9 cellular contexts compared by ENCODE assay signal in the genomic region with DNA sequence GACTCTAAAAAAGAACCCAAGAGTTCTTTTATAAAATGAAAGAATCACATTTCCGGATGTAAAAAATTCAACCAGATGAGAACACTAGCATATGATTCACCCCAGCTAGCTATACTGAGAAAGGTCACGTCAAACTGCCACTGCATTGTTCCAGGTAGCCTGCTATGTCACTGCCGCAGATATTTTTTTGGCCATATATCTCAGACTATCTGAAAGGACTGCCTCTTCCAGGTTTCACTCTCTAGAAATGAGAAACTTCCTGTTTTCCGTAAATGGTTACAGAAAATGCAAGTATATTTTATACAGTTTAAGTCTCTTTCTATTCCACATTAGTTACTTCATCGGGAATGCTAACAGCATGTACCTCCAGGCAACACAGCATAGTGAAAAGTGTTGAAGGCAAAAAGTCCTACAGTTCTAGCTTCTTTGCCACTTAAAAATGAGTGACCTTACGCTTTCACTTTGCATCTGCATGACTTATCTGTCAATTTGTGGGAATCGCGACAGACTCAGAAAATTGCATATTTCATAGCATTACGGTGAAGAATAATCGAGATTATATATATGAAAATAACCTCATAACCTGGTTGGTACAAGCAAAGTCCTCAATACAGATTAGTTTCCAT.
A peak's percentile ranks its signal among the peaks of the same experiment; 100 is the strongest.
DNase-seq lines count a peak whose midpoint lies in the region; ATAC-seq, FAIRE-seq and TF ChIP-seq lines count a peak whose summit lies in the region.
"Had no signal": no experiment of that assay in that cellular context is flagged by ENCODE, and none has a peak within 500 bp of the region (broad histone marks: within the 10 kb centered on the region; RNA-seq: fewer than 3 reads in every experiment).

No MANE protein-coding gene starts in this region.

- intact Hi-C loops in GM12878 (cut with micrococcal nuclease; ENCODE audit: unreplicated experiment) (no loop called here), upper lobe of right lung (cut with DNase I) (no loop called here), dorsolateral prefrontal cortex (cut with DNase I) (no loop called here)

- no peaks in the 10 kb centered on the region for H3K36me3 ChIP-seq in Loucy (ENCODE audit: insufficient read depth, low read length)
- no peaks in the 10 kb centered on the region for H3K36me3 ChIP-seq in GM12878 (ENCODE audit: control insufficient read depth in 2 of 2, insufficient read depth in 2 of 2, low read length in 1 of 2)
- H3K36me3 ChIP-seq in upper lobe of right lung: no peaks in the 10 kb centered on the region

- H3F3A ChIP-seq in Loucy (ENCODE audit: low read depth): no peaks in the 10 kb centered on the region

- CTCF ChIA-PET in A549 (lab: Yijun Ruan, JAX) (interaction anchor here (1.1 to 1.2 kb wide), 2 partner anchors 31 to 174 kb away, joined by 3 to 4 read pairs; no protein-coding TSS in a partner anchor), GM12878 (lab: Yijun Ruan, JAX) (no interaction called here)

- TF ChIP-seq EP300 in A549 (IDR thresholded peaks at IDR 0.05) (no peak), GM12878 (IDR thresholded peaks at IDR 0.05; ENCODE audit: borderline replicate concordance in 1 of 2, control insufficient read depth in 1 of 2, low read depth in 2 of 2, low read length in 2 of 2) (no peak)

- RAD21 ChIA-PET in GM12878 (lab: Charles Lee; ENCODE audit: unreplicated experiment): no interaction called here

- H3K4me1 ChIP-seq in A549 (peaks cover 48% of the 10 kb centered on the region), Loucy (ENCODE audit: insufficient read depth, low read length, poor library complexity, severe bottlenecking) (peaks cover 10% of the 10 kb centered on the region), GM12878 (ENCODE audit: control insufficient read depth, insufficient read depth, low read length) (no peaks in the 10 kb centered on the region), upper lobe of right lung (no peaks in the 10 kb centered on the region)

- peaks cover 40% of the 10 kb centered on the region for H4K20me1 ChIP-seq in Loucy (ENCODE audit: insufficient read depth, low read length, poor library complexity, severe bottlenecking)
- no peaks in the 10 kb centered on the region for H4K20me1 ChIP-seq in GM12878 (ENCODE audit: control insufficient read depth, insufficient read depth)

- no peaks in the 10 kb centered on the region for H3K9me2 ChIP-seq in Loucy (replicated peaks; ENCODE audit: low read depth, low read length)

- FAIRE-seq in A549 (lab: Jason Lieb, UNC) (no peak), GM12878 (lab: Jason Lieb, UNC) (peak; percentile 59)

- 72% methylated on average over 10 of the region's 10 CpGs for WGBS in A549 (ENCODE audit: missing lambda C conversion rate)
- WGBS in GM12878 (ENCODE audit: insufficient coverage, insufficient replicate concordance, low lambda C conversion rate, missing lambda C conversion rate): 6% methylated on average over 10 of the region's 10 CpGs

- H3K27me3 ChIP-seq in Loucy (ENCODE audit: insufficient read depth, low read length, poor library complexity, severe bottlenecking): no peaks in the 10 kb centered on the region
- no peaks in the 10 kb centered on the region for H3K27me3 ChIP-seq in GM12878 (replicated peaks in 1 of 2; ENCODE audit: control insufficient read depth in 2 of 2, insufficient read depth in 2 of 2, low read length in 1 of 2)
- no peaks in the 10 kb centered on the region for H3K27me3 ChIP-seq in upper lobe of right lung
- no peaks in the 10 kb centered on the region for H3K27me3 ChIP-seq in dorsolateral prefrontal cortex

- in situ Hi-C loops in GM12878 (cut with MboI): no loop called here
- in situ Hi-C loops in G401 (cut with HindIII; ENCODE audit: low sequenced_read_pairs): no loop called here

- no peak for DNase-seq in A549 (ENCODE audit: low read depth in 1 of 2, low spot score in 1 of 2)
- DNase-seq in GM12878 (ENCODE audit: low read depth, low spot score): no peak
- no peak for DNase-seq in upper lobe of right lung
- no peak for DNase-seq in dorsolateral prefrontal cortex
- no peak for DNase-seq in amygdala (lab: John Stamatoyannopoulos, UW)
- DNase-seq in G401 (ENCODE audit: low spot score): no peak

- ATAC-seq in A549 (peak in 1 of 2 experiments; percentile 62; a peak in 3 of 6 replicates), GM21360 (IDR thresholded peaks at IDR 0.05; ENCODE audit: unreplicated experiment) (peak; percentile 75), GM12878 (peak; percentile 96), upper lobe of right lung (peak; percentile 41)

- POLR2A ChIA-PET in A549 (lab: Yijun Ruan, JAX): no interaction called here
- POLR2A ChIA-PET in GM12878 (lab: Charles Lee): interaction anchor here (0.6 kb wide), 1 partner anchor 1555 kb away, joined by 7 read pairs; no protein-coding TSS in a partner anchor

- H3K27ac ChIP-seq in A549 (no peak overlapping the region), GM12878 (ENCODE audit: control insufficient read depth, insufficient read depth) (no peak overlapping the region), upper lobe of right lung (no peak overlapping the region), dorsolateral prefrontal cortex (peak overlapping the region in 3 of 59 donors; percentile 13 to 39 (median 28))
- H3K27ac ChIP-seq: VCaP had no signal

- H3K4me2 ChIP-seq in A549 (peak overlapping the region; percentile 52), Loucy (ENCODE audit: low read depth, low read length, poor library complexity, severe bottlenecking) (peak overlapping the region; percentile 13), GM12878 (ENCODE audit: control insufficient read depth, insufficient read depth) (peak overlapping the region; percentile 81)

- no TSS peak for BruUV-seq in GM12878 (replicated peaks; lab: Mats Ljungman, UMichigan)

- SMC1A ChIA-PET in GM12878 (lab: Charles Lee; ENCODE audit: uncharacterized antibody, unreplicated experiment): interaction anchor here (1.1 to 1.4 kb wide), 3 partner anchors 22 to 156 kb away, joined by 3 read pairs; no protein-coding TSS in a partner anchor

- H3K9me3 ChIP-seq in A549 (no peaks in the 10 kb centered on the region), Loucy (ENCODE audit: insufficient read depth, low read depth, low read length) (no peaks in the 10 kb centered on the region), GM12878 (replicated peaks; ENCODE audit: control insufficient read depth, insufficient read depth, low read length) (no peaks in the 10 kb centered on the region; the same call in 2 of the 3 replicates), upper lobe of right lung (no peaks in the 10 kb centered on the region)

- no peak for TF ChIP-seq RAD21 in A549 (conservative IDR thresholded peaks at IDR 0.05 in 1 of 2, IDR thresholded peaks at IDR 0.05 in 1 of 2)
- no peak for TF ChIP-seq RAD21 in GM12878 (IDR thresholded peaks at IDR 0.05; ENCODE audit: insufficient read depth, low read depth, low read length)

- H3K9ac ChIP-seq in Loucy (ENCODE audit: low read depth, low read length, poor library complexity, severe bottlenecking): no peak overlapping the region
- H3K9ac ChIP-seq in GM12878 (ENCODE audit: control insufficient read depth, insufficient read depth, low read length): no peak overlapping the region

- H3K4me3 ChIP-seq in A549 (no peak overlapping the region), Loucy (ENCODE audit: low read length, poor library complexity, severe bottlenecking) (no peak overlapping the region), GM12878 (peak overlapping the region; percentile 14; the same call in 1 of the 2 replicates), upper lobe of right lung (no peak overlapping the region), dorsolateral prefrontal cortex (peak overlapping the region in 1 of 59 donors; percentile 34)

- TF ChIP-seq CTCF in A549 (IDR thresholded peaks at IDR 0.05) (no peak), Loucy (conservative IDR thresholded peaks at IDR 0.05; ENCODE audit: low read length) (no peak), GM12878 (IDR thresholded peaks at IDR 0.05 in 2 of 3, conservative IDR thresholded peaks at IDR 0.05 in 1 of 3; ENCODE audit: control insufficient read depth in 2 of 3, extremely low read depth in 1 of 3, insufficient read depth in 1 of 3, low read depth in 3 of 3, low read length in 3 of 3) (no peak), upper lobe of right lung (IDR thresholded peaks at IDR 0.05) (no peak), dorsolateral prefrontal cortex (IDR thresholded peaks at IDR 0.05 in 54 of 56, conservative IDR thresholded peaks at IDR 0.05 in 2 of 56; ENCODE audit: low read depth in 1 of 56, partially characterized antibody in 56 of 56) (no peak)

- H2AFZ ChIP-seq in Loucy (ENCODE audit: low read length) (no peak overlapping the region), GM12878 (ENCODE audit: control insufficient read depth, low read depth, low read length) (peak overlapping the region; percentile 20)

- TF ChIP-seq POLR2A in A549 (IDR thresholded peaks at IDR 0.05; ENCODE audit: low read length): no peak
- no peak for TF ChIP-seq POLR2A in GM12878 (IDR thresholded peaks at IDR 0.05; ENCODE audit: low read depth, low read length)

- H3K79me2 ChIP-seq in Loucy (ENCODE audit: insufficient read depth, low read length): peaks cover 100% of the 10 kb centered on the region
- peaks cover 6% of the 10 kb centered on the region; the same call in 1 of the 2 replicates for H3K79me2 ChIP-seq in GM12878 (ENCODE audit: control insufficient read depth, insufficient read depth, low read length)

TF ChIP-seq in A549, 52 proteins besides CTCF, POLR2A, EP300 and RAD21:
- no peak for TF ChIP-seq CHD4 (IDR thresholded peaks at IDR 0.05; ENCODE audit: borderline replicate concordance)
- TF ChIP-seq JUN (IDR thresholded peaks at IDR 0.05): no peak
- no peak for TF ChIP-seq CHD2 (IDR thresholded peaks at IDR 0.05; ENCODE audit: low read length, partially characterized antibody)
- TF ChIP-seq MAZ (IDR thresholded peaks at IDR 0.05; ENCODE audit: borderline replicate concordance, low read depth, low read length): no peak
- TF ChIP-seq ZSCAN20 (CRISPR knock-in tag; IDR thresholded peaks at IDR 0.05): no peak
- TF ChIP-seq KDM1A (IDR thresholded peaks at IDR 0.05; ENCODE audit: low read depth): no peak
TF ChIP-seq in A549: peak in this region for 0.

TF ChIP-seq in GM12878, 131 proteins besides CTCF, POLR2A, EP300 and RAD21 (continues in another document):
- no peak for TF ChIP-seq TCF3 (IDR thresholded peaks at IDR 0.05; ENCODE audit: borderline replicate concordance, insufficient read depth, low read depth, low read length)
- TF ChIP-seq YBX1 (IDR thresholded peaks at IDR 0.05): no peak
- TF ChIP-seq KAT2A (conservative IDR thresholded peaks at IDR 0.05; ENCODE audit: control insufficient read depth, low read depth, low read length): no peak
- no peak for TF ChIP-seq RBBP5 (conservative IDR thresholded peaks at IDR 0.05)

Comparison
In these comparisons a context has a peak if more than half of its experiments do, and no peak if none do; other contexts are left out.
1. H3K4me2 ChIP-seq: peak in every context shown above with its lines; median percentile 81 in GM12878; 52 in A549; 13 in Loucy.